In genomic region chr2:33262097-33262496, GRCh38 we compare ENCODE assay signal across 1 cellular context.
TF ChIP-seq lines count a peak whose summit lies in the region.

No MANE protein-coding gene starts in this region.

TF ChIP-seq in IMR-90, 13 proteins besides CTCF, POLR2A, EP300 and RAD21 (continued from another document):
- TF ChIP-seq USF2 (IDR thresholded peaks at IDR 0.05; ENCODE audit: low read depth, low read length) (no peak), CHD1 (IDR thresholded peaks at IDR 0.05; ENCODE audit: low read depth, low read length) (no peak), NFE2L2 (IDR thresholded peaks at IDR 0.05; ENCODE audit: low read depth, low read length) (no peak), MAZ (IDR thresholded peaks at IDR 0.05; ENCODE audit: borderline replicate concordance, low read depth, low read length) (no peak)
- TF ChIP-seq, protein P1, sequence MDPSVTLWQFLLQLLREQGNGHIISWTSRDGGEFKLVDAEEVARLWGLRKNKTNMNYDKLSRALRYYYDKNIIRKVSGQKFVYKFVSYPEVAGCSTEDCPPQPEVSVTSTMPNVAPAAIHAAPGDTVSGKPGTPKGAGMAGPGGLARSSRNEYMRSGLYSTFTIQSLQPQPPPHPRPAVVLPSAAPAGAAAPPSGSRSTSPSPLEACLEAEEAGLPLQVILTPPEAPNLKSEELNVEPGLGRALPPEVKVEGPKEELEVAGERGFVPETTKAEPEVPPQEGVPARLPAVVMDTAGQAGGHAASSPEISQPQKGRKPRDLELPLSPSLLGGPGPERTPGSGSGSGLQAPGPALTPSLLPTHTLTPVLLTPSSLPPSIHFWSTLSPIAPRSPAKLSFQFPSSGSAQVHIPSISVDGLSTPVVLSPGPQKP (IDR thresholded peaks at IDR 0.05; ENCODE audit: borderline replicate concordance, low read depth, low read length): no peak
